In genomic region chr2:159226059-159226461, GRCh38 we compare ENCODE assay signal across 8 cellular contexts.
DNase-seq lines count a peak whose midpoint lies in the region; ATAC-seq and TF ChIP-seq lines count a peak whose summit lies in the region.

No MANE protein-coding gene starts in this region.

- H3K9me3 ChIP-seq in mesenchymal stem cell (ENCODE audit: control insufficient read depth, low read length), result no peaks in the 10 kb centered on the region
- no peaks in the 10 kb centered on the region for H3K9me3 ChIP-seq in ascending aorta

- H3K4me1 ChIP-seq in mesenchymal stem cell (ENCODE audit: control insufficient read depth, insufficient read depth, low read depth, low read length) (no peaks in the 10 kb centered on the region), ascending aorta (no peaks in the 10 kb centered on the region)

- H3K18ac ChIP-seq in mesenchymal stem cell (ENCODE audit: low read depth in 1 of 2, low read length in 2 of 2), result no peak overlapping the region

- no peak overlapping the region for H2BK5ac ChIP-seq in mesenchymal stem cell (ENCODE audit: low read depth, low read length, poor library complexity, severe bottlenecking)

- no peak overlapping the region for H2BK120ac ChIP-seq in mesenchymal stem cell (ENCODE audit: low read depth, low read length)

- H2BK15ac ChIP-seq in mesenchymal stem cell (ENCODE audit: low read depth, poor library complexity, severe bottlenecking), result no peak overlapping the region

- no peak overlapping the region for H3K4ac ChIP-seq in mesenchymal stem cell (ENCODE audit: low read depth in 1 of 2, low read length in 2 of 2)

- CTCF ChIA-PET in activated CD8-positive, alpha-beta T cell treated with anti-CD3 and anti-CD28 coated beads, Interleukin-2, amount 10 ng/mL, durations not matched to agents 7 days and 5 days (lab: Charles Lee), result interaction anchor here (0.9 kb wide), 1 partner anchor 16 kb away, joined by 3 read pairs; no protein-coding TSS in a partner anchor

- 24% methylated on average over 4 of the region's 5 CpGs for WGBS in mesenchymal stem cell

- H3K9me3 Mint-ChIP-seq in activated CD8-positive, alpha-beta T cell treated with anti-CD3 and anti-CD28 coated beads, Interleukin-2, amount 10 ng/mL, durations not matched to agents 7 days and 5 days (ENCODE audit: insufficient read depth), result no peaks in the 10 kb centered on the region

- no peak overlapping the region for H3K27ac ChIP-seq in mesenchymal stem cell (ENCODE audit: low read length, poor library complexity, severe bottlenecking)
- H3K27ac ChIP-seq in ascending aorta, result peak overlapping the region in 1 of 2 donors; percentile 23

- POLR2A ChIA-PET in activated CD8-positive, alpha-beta T cell treated with anti-CD3 and anti-CD28 coated beads, Interleukin-2, amount 10 ng/mL, durations not matched to agents 7 days and 5 days (lab: Charles Lee), result interaction anchor here (1.5 kb wide), 1 partner anchor 487 kb away, joined by 6 read pairs; the partner anchor contains the start of gene MARCHF7

- H2AFZ ChIP-seq in mesenchymal stem cell (ENCODE audit: low read depth, low read length), result no peak overlapping the region

- H3K4me3 ChIP-seq in mesenchymal stem cell (ENCODE audit: insufficient read depth in 1 of 2, low read depth in 1 of 2, low read length in 2 of 2) (no peak overlapping the region), ascending aorta (no peak overlapping the region)

- TF ChIP-seq CTCF in ascending aorta (IDR thresholded peaks at IDR 0.05), result no peak

- peaks cover 4% of the 10 kb centered on the region for H3K36me3 Mint-ChIP-seq in activated CD8-positive, alpha-beta T cell treated with anti-CD3 and anti-CD28 coated beads, Interleukin-2, amount 10 ng/mL, durations not matched to agents 7 days and 5 days (ENCODE audit: low read depth)

- peaks cover 45% of the 10 kb centered on the region for H3K4me1 Mint-ChIP-seq in activated CD8-positive, alpha-beta T cell treated with anti-CD3 and anti-CD28 coated beads, Interleukin-2, amount 10 ng/mL, durations not matched to agents 7 days and 5 days (ENCODE audit: low read depth)

- intact Hi-C loops in ascending aorta (cut with DNase I), result no loop called here

- peaks cover 9% of the 10 kb centered on the region for H3K79me1 ChIP-seq in mesenchymal stem cell (replicated peaks; ENCODE audit: low read length, poor library complexity, severe bottlenecking)

- H3K14ac ChIP-seq in mesenchymal stem cell (ENCODE audit: low read length in 2 of 2), result no peak overlapping the region

- H4K8ac ChIP-seq in mesenchymal stem cell (ENCODE audit: low read length), result no peak overlapping the region

- H3K27ac Mint-ChIP-seq in activated CD8-positive, alpha-beta T cell treated with anti-CD3 and anti-CD28 coated beads, Interleukin-2, amount 10 ng/mL, durations not matched to agents 7 days and 5 days, result peak overlapping the region; percentile 6

- H3K27me3 Mint-ChIP-seq in activated CD8-positive, alpha-beta T cell treated with anti-CD3 and anti-CD28 coated beads, Interleukin-2, amount 10 ng/mL, durations not matched to agents 7 days and 5 days (ENCODE audit: low read depth), result peaks cover 3% of the 10 kb centered on the region

- H3K36me3 ChIP-seq in mesenchymal stem cell (ENCODE audit: control insufficient read depth in 1 of 2, insufficient read depth in 2 of 2, low read depth in 1 of 2, low read length in 2 of 2) (peaks cover 43 to 48% of the 10 kb centered on the region in 2 experiments), ascending aorta (peaks cover 53 to 64% of the 10 kb centered on the region in 2 donors)

- H2BK12ac ChIP-seq in mesenchymal stem cell (ENCODE audit: low read length in 2 of 2), result no peak overlapping the region

- peak; percentile 54 for ATAC-seq in HG03571 (IDR thresholded peaks at IDR 0.05; ENCODE audit: unreplicated experiment)
- peak; percentile 83 for ATAC-seq in activated CD8-positive, alpha-beta T cell treated with anti-CD3 and anti-CD28 coated beads, Interleukin-2, amount 10 ng/mL, durations not matched to agents 7 days and 5 days

- DNase-seq in SIG-M5 treated with dmso at 0.1 percent for 504 hours (lab: John Stamatoyannopoulos, UW; ENCODE audit: unreplicated experiment) (peak; percentile 31), SIG-M5 (lab: John Stamatoyannopoulos, UW) (no peak), mesenchymal stem cell (peak; percentile 85), occipital lobe (lab: John Stamatoyannopoulos, UW) (no peak), ascending aorta (ENCODE audit: low spot score in 2 of 2) (no peak)
- peak; percentile 51 for DNase-seq in activated CD8-positive, alpha-beta T cell treated with anti-CD3 and anti-CD28 coated beads, Interleukin-2, amount 10 ng/mL, durations not matched to agents 7 days and 5 days
- no peak for DNase-seq in stimulated activated naive CD4-positive, alpha-beta T cell (lab: John Stamatoyannopoulos, UW)

- H3K4me3 Mint-ChIP-seq in activated CD8-positive, alpha-beta T cell treated with anti-CD3 and anti-CD28 coated beads, Interleukin-2, amount 10 ng/mL, durations not matched to agents 7 days and 5 days, result no peak overlapping the region

- H3K27me3 ChIP-seq in mesenchymal stem cell (ENCODE audit: control insufficient read depth in 1 of 2, insufficient read depth in 1 of 2, low read length in 2 of 2) (no peaks in the 10 kb centered on the region), ascending aorta (no peaks in the 10 kb centered on the region)

- no peak overlapping the region for H3K4me2 ChIP-seq in mesenchymal stem cell (ENCODE audit: low read length, poor library complexity, severe bottlenecking)

- no peak overlapping the region for H2AK5ac ChIP-seq in mesenchymal stem cell (ENCODE audit: low read length, severe bottlenecking)

- H3K23ac ChIP-seq in mesenchymal stem cell (ENCODE audit: low read length in 2 of 2), result no peak overlapping the region

- no peak overlapping the region for H3K9ac ChIP-seq in mesenchymal stem cell (ENCODE audit: low read length)

- no peak overlapping the region for H4K91ac ChIP-seq in mesenchymal stem cell (ENCODE audit: low read length)

Comparison
In these comparisons a context has a peak if more than half of its experiments do, and no peak if none do; other contexts are left out.
1. DNase-seq: peak in SIG-M5 treated with dmso at 0.1 percent for 504 hours (single experiment), activated CD8-positive, alpha-beta T cell treated with anti-CD3 and anti-CD28 coated beads, Interleukin-2, amount 10 ng/mL, durations not matched to agents 7 days and 5 days (single experiment) and mesenchymal stem cell (single experiment); none in SIG-M5 (single experiment), occipital lobe (single experiment), stimulated activated naive CD4-positive, alpha-beta T cell (0 of 6) and ascending aorta (0 of 2).